ENCODE assay signal across 8 cellular contexts in the genomic region with DNA sequence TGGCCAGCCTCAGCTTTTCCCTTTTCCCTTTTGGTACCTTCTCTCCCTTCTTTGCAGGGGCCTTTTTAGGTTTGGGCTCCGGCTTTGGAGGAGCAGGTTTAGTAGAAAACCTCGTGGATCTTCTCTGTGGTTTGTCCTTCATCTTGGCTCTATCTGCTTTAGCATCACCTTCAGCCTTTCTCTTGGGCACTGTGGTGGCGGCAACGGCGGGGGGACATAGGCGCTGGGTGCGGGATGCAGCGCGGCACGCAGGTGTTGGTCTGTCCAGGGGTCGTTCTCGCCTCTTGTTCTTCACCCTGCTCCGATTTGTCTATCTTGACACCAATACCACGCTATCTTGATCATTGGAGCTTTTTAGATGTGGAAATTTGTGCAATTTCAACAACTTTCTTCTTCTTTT.
"Had no signal": no experiment of that assay in that cellular context is flagged by ENCODE, and none has a peak within 500 bp of the region (broad histone marks: within the 10 kb centered on the region; RNA-seq: fewer than 3 reads in every experiment).

No MANE protein-coding gene starts in this region.

- H3K27ac ChIP-seq: GM23248, HL-60 had no signal

- H3K9me3 ChIP-seq: HAP-1 had no signal

- H2AFZ ChIP-seq: GM23248 had no signal

- ATAC-seq: K562 had no signal

- H3K36me3 ChIP-seq: HAP-1 had no signal

- DNase-seq: GM23248, GOT3, H7, IMR-90, KG1 had no signal

- H3K4me3 ChIP-seq: GM23248, HAP-1, K562 had no signal

- H3K9ac ChIP-seq: GM23248 had no signal

- H3K4me1 ChIP-seq: HAP-1 had no signal

- FAIRE-seq: K562 had no signal
